Comparison of ENCODE assay signal across 8 cellular contexts in genomic region chr12:6890789-6891624, GRCh38. TPM values are rescaled to one million over a fixed set of nuclear protein-coding genes. Genes with fewer than 3 reads are reported as not detected.
DNase-seq lines count a peak whose midpoint lies in the region; ATAC-seq and TF ChIP-seq lines count a peak whose summit lies in the region.

No MANE protein-coding gene starts in this region.

- 0 out of 4 replicates have a peak, but pooled peaks of 1 of the 2 experiments have one; percentile 16 for TF ChIP-seq EP300 in SK-N-SH (IDR thresholded peaks at IDR 0.05; ENCODE audit: borderline replicate concordance in 1 of 2, low read depth in 1 of 2, low read length in 1 of 2)

- no peaks in the 10 kb centered on the region for H3K36me3 Mint-ChIP-seq in activated naive CD4-positive, alpha-beta T cell treated with anti-CD3 and anti-CD28 coated beads, Interleukin-2, amount 50 U/mL, for 72 hours
- H3K36me3 Mint-ChIP-seq in glutamatergic neuron (ENCODE audit: unreplicated experiment): no peaks in the 10 kb centered on the region
- H3K36me3 Mint-ChIP-seq in osteocyte (ENCODE audit: unreplicated experiment): no peaks in the 10 kb centered on the region

- H4K20me1 ChIP-seq in SK-N-SH (ENCODE audit: insufficient read depth): no peaks in the 10 kb centered on the region

- peak overlapping the region; percentile 62 for H3K4me3 ChIP-seq in GM12864 (ENCODE audit: low read depth, low read length)
- H3K4me3 ChIP-seq in SK-N-SH (ENCODE audit: low read depth in 2 of 2, low read length in 1 of 2): peak overlapping the region; percentile 44 to 63
- peak overlapping the region; percentile 59 for H3K4me3 ChIP-seq in thymus (ENCODE audit: low read length)

- CTCF ChIA-PET in SK-N-SH (lab: Yijun Ruan, JAX): interaction anchor here (0.6 to 4.6 kb wide), 34 partner anchors 9 to 311 kb away, joined by 3 to 122 read pairs (median 4); partner anchors contain the start of genes ENO2, LRRC23, SPSB2 and TPI1

- peak; percentile 58 for TF ChIP-seq RAD21 in SK-N-SH (IDR thresholded peaks at IDR 0.05; ENCODE audit: low read length)

- 11% methylated on average over 25 of the region's 67 CpGs for WGBS in SK-N-SH (ENCODE audit: low lambda C conversion rate)
- WGBS in thymus: 3% methylated on average over 67 of the region's 67 CpGs

- peak; percentile 83 for DNase-seq in GM12864 (ENCODE audit: low read depth)
- peak; percentile 94 for DNase-seq in NCI-H1092 (lab: John Stamatoyannopoulos, UW)
- DNase-seq in SK-N-SH: peak; percentile 98
- peak; percentile 99 for DNase-seq in activated naive CD4-positive, alpha-beta T cell treated with anti-CD3 and anti-CD28 coated beads, Interleukin-2, amount 50 U/mL, for 72 hours (ENCODE audit: low spot score in 2 of 2)
- DNase-seq in glutamatergic neuron: peak; percentile 100
- peak; percentile 100 for DNase-seq in osteocyte (ENCODE audit: extremely low spot score, unreplicated experiment)

- peaks cover 16% of the 10 kb centered on the region for H3F3A ChIP-seq in SK-N-SH (replicated peaks; ENCODE audit: insufficient read depth)

- H3K9me2 ChIP-seq in SK-N-SH: no peaks in the 10 kb centered on the region

- peak overlapping the region; percentile 89 to 96 for H3K27ac ChIP-seq in SK-N-SH (ENCODE audit: low read depth in 2 of 2, low read length in 1 of 2)
- peak overlapping the region; percentile 96 for H3K27ac ChIP-seq in thymus (ENCODE audit: low read depth)

- peak; percentile 77 for TF ChIP-seq CTCF in GM12864 (IDR thresholded peaks at IDR 0.05; ENCODE audit: low read depth, low read length, missing control alignments)
- TF ChIP-seq CTCF in SK-N-SH (IDR thresholded peaks at IDR 0.05): peak; percentile 79
- TF ChIP-seq CTCF in glutamatergic neuron (IDR thresholded peaks at IDR 0.05; ENCODE audit: partially characterized antibody, unreplicated experiment): peak; percentile 78
- peak; percentile 97 for TF ChIP-seq CTCF in osteocyte (IDR thresholded peaks at IDR 0.05)

- peak overlapping the region; percentile 86 for H3K4me3 Mint-ChIP-seq in glutamatergic neuron (ENCODE audit: unreplicated experiment)
- H3K4me3 Mint-ChIP-seq in osteocyte (ENCODE audit: unreplicated experiment): peak overlapping the region; percentile 75

- no peaks in the 10 kb centered on the region for H3K9me3 Mint-ChIP-seq in activated naive CD4-positive, alpha-beta T cell treated with anti-CD3 and anti-CD28 coated beads, Interleukin-2, amount 50 U/mL, for 72 hours
- H3K9me3 Mint-ChIP-seq in glutamatergic neuron (ENCODE audit: unreplicated experiment) (peaks cover 4% of the 10 kb centered on the region), osteocyte (ENCODE audit: unreplicated experiment) (no peaks in the 10 kb centered on the region)

- peak overlapping the region; percentile 89 to 90 for H3K27ac Mint-ChIP-seq in activated naive CD4-positive, alpha-beta T cell treated with anti-CD3 and anti-CD28 coated beads, Interleukin-2, amount 50 U/mL, for 72 hours
- H3K27ac Mint-ChIP-seq in glutamatergic neuron (ENCODE audit: unreplicated experiment) (peak overlapping the region; percentile 95), osteocyte (ENCODE audit: unreplicated experiment) (peak overlapping the region; percentile 98)

- peak overlapping the region; percentile 98 for H2AFZ ChIP-seq in SK-N-SH (ENCODE audit: low read depth)

- H3K27me3 Mint-ChIP-seq in glutamatergic neuron (ENCODE audit: unreplicated experiment) (peaks cover 9% of the 10 kb centered on the region), osteocyte (ENCODE audit: unreplicated experiment) (no peaks in the 10 kb centered on the region)

- H3K27me3 ChIP-seq in SK-N-SH (ENCODE audit: insufficient read depth): no peaks in the 10 kb centered on the region
- no peaks in the 10 kb centered on the region for H3K27me3 ChIP-seq in thymus (ENCODE audit: control insufficient read depth, insufficient read depth)

- H3K79me2 ChIP-seq in SK-N-SH (ENCODE audit: insufficient read depth): no peaks in the 10 kb centered on the region

- H3K4me1 ChIP-seq in SK-N-SH (ENCODE audit: control insufficient read depth in 1 of 2, insufficient read depth in 2 of 2, low read depth in 1 of 2, low read length in 1 of 2) (peaks cover 6 to 9% of the 10 kb centered on the region in 2 experiments; a peak in 3 of 4 replicates), thymus (ENCODE audit: control insufficient read depth, insufficient read depth, low read length) (peaks cover 8% of the 10 kb centered on the region)

- no peaks in the 10 kb centered on the region for H3K9me3 ChIP-seq in SK-N-SH
- no peaks in the 10 kb centered on the region for H3K9me3 ChIP-seq in thymus (ENCODE audit: control insufficient read depth)

- H3K4me1 Mint-ChIP-seq in glutamatergic neuron (ENCODE audit: low read depth, unreplicated experiment) (no peaks in the 10 kb centered on the region), osteocyte (ENCODE audit: unreplicated experiment) (peaks cover 16% of the 10 kb centered on the region)

- POLR2A ChIA-PET in SK-N-SH (lab: Yijun Ruan, JAX): interaction anchor here (0.7 to 1.7 kb wide), 16 partner anchors 9 to 202 kb away, joined by 3 to 24 read pairs (median 4); partner anchors contain the start of genes C12orf57, ENO2, LRRC23 and P3H3

- H3K9ac ChIP-seq in SK-N-SH: peak overlapping the region; percentile 78

- H3K36me3 ChIP-seq in SK-N-SH (replicated peaks in 1 of 2; ENCODE audit: control insufficient read depth in 1 of 2, insufficient read depth in 2 of 2, low read length in 1 of 2): no peaks in the 10 kb centered on the region
- no peaks in the 10 kb centered on the region for H3K36me3 ChIP-seq in thymus (ENCODE audit: control insufficient read depth, insufficient read depth)

- peak; percentile 91 for ATAC-seq in HG02610 (IDR thresholded peaks at IDR 0.05; ENCODE audit: unreplicated experiment)
- peak; percentile 95 to 96 for ATAC-seq in activated naive CD4-positive, alpha-beta T cell treated with anti-CD3 and anti-CD28 coated beads, Interleukin-2, amount 50 U/mL, for 72 hours

- peak overlapping the region; percentile 87 for H3K4me2 ChIP-seq in SK-N-SH

TF ChIP-seq in SK-N-SH, 30 proteins besides CTCF, POLR2A, EP300 and RAD21 (continues in another document):
- TF ChIP-seq CHD2 (IDR thresholded peaks at IDR 0.05; ENCODE audit: low read length, partially characterized antibody) (peak; percentile 64), NFIC (IDR thresholded peaks at IDR 0.05; ENCODE audit: borderline replicate concordance) (no peak), FOXM1 (IDR thresholded peaks at IDR 0.05; ENCODE audit: low read depth) (no peak), RXRA (IDR thresholded peaks at IDR 0.05; ENCODE audit: borderline replicate concordance, low read depth) (no peak)

RNA-seq across cellular contexts. Expression of gene LRRC23, which starts 13.6 kb away (rescaled TPM):
- polyA plus RNA-seq in SK-N-SH (2012; rRNA removed) (11.9 TPM in 2 replicates), thymus (11.5 TPM)
- polyA plus RNA-seq in SK-N-SH (2012; cell fraction: cytosol; rRNA removed): 11.5 and 12.0 TPM in 2 replicates
- polyA plus RNA-seq in SK-N-SH (2012; cell fraction: nucleus; rRNA removed): 12.7 and 17.7 TPM in 2 replicates
- 10 to 100 TPM in 1 of 2 donors, 1 to 10 TPM in 1; 4.0 to 10.7 TPM for total RNA-seq in activated naive CD4-positive, alpha-beta T cell treated with anti-CD3 and anti-CD28 coated beads, Interleukin-2, amount 50 U/mL, for 72 hours
- total RNA-seq in glutamatergic neuron (ENCODE audit: unreplicated experiment) (2.6 TPM), osteocyte (9.0 and 11.3 TPM in 2 replicates)

RNA-seq across cellular contexts. Expression of gene SPSB2, which starts 17.9 kb away (rescaled TPM):
- polyA plus RNA-seq in SK-N-SH (2012; rRNA removed) (16.9 and 19.6 TPM in 2 replicates), thymus (14.9 TPM)
- 9.4 and 14.5 TPM in 2 replicates for polyA plus RNA-seq in SK-N-SH (2012; cell fraction: cytosol; rRNA removed)
- polyA plus RNA-seq in SK-N-SH (2012; cell fraction: nucleus; rRNA removed): 19.3 and 25.6 TPM in 2 replicates
- total RNA-seq in activated naive CD4-positive, alpha-beta T cell treated with anti-CD3 and anti-CD28 coated beads, Interleukin-2, amount 50 U/mL, for 72 hours: 10 to 100 TPM in 1 of 2 donors, 1 to 10 TPM in 1; 1.4 to 11.7 TPM
- total RNA-seq in glutamatergic neuron (ENCODE audit: unreplicated experiment) (4.3 TPM), osteocyte (9.2 and 11.5 TPM in 2 replicates)

RNA-seq across cellular contexts. Expression of gene ENO2, which starts 23.4 kb away (rescaled TPM):
- polyA plus RNA-seq in SK-N-SH (2012; rRNA removed) (50.6 and 56.9 TPM in 2 replicates), thymus (29.3 TPM)
- polyA plus RNA-seq in SK-N-SH (2012; cell fraction: cytosol; rRNA removed): 39.1 and 43.0 TPM in 2 replicates
- 190 and 231 TPM in 2 replicates for polyA plus RNA-seq in SK-N-SH (2012; cell fraction: nucleus; rRNA removed)
- 100 to 1,000 TPM; 264 to 314 TPM for total RNA-seq in activated naive CD4-positive, alpha-beta T cell treated with anti-CD3 and anti-CD28 coated beads, Interleukin-2, amount 50 U/mL, for 72 hours
- total RNA-seq in glutamatergic neuron (ENCODE audit: unreplicated experiment) (182 TPM), osteocyte (21.5 and 24.1 TPM in 2 replicates)

RNA-seq across cellular contexts. Expression of gene TPI1, which starts 23.7 kb away (rescaled TPM):
- 1,175 and 1,316 TPM in 2 replicates for polyA plus RNA-seq in SK-N-SH (2012; rRNA removed)
- 1,053 and 1,239 TPM in 2 replicates for polyA plus RNA-seq in SK-N-SH (2012; cell fraction: cytosol; rRNA removed)
- 674 and 733 TPM in 2 replicates for polyA plus RNA-seq in SK-N-SH (2012; cell fraction: nucleus; rRNA removed)
- total RNA-seq in activated naive CD4-positive, alpha-beta T cell treated with anti-CD3 and anti-CD28 coated beads, Interleukin-2, amount 50 U/mL, for 72 hours: 1,000 to 10,000 TPM in 1 of 2 donors, 100 to 1,000 TPM in 1; 694 to 1,875 TPM
- 663 TPM for total RNA-seq in glutamatergic neuron (ENCODE audit: unreplicated experiment)
- 408 and 415 TPM in 2 replicates for total RNA-seq in osteocyte
- 282 TPM for polyA plus RNA-seq in thymus

RNA-seq across cellular contexts. Expression of gene ATN1, which starts 36.8 kb away (rescaled TPM):
- 18.5 and 29.3 TPM in 2 replicates for polyA plus RNA-seq in SK-N-SH (2012; rRNA removed)
- 13.8 and 20.9 TPM in 2 replicates for polyA plus RNA-seq in SK-N-SH (2012; cell fraction: cytosol; rRNA removed)
- polyA plus RNA-seq in SK-N-SH (2012; cell fraction: nucleus; rRNA removed): 79.0 and 104 TPM in 2 replicates
- 10 to 100 TPM; 29.9 to 73.5 TPM for total RNA-seq in activated naive CD4-positive, alpha-beta T cell treated with anti-CD3 and anti-CD28 coated beads, Interleukin-2, amount 50 U/mL, for 72 hours
- 94.6 TPM for total RNA-seq in glutamatergic neuron (ENCODE audit: unreplicated experiment)
- 117 and 123 TPM in 2 replicates for total RNA-seq in osteocyte
- polyA plus RNA-seq in thymus: 30.3 TPM

Comparison
In these comparisons a context has a peak if more than half of its experiments do, and no peak if none do; other contexts are left out.
1. Peak in every context shown above with its lines: DNase-seq, ATAC-seq, H3K4me3 ChIP-seq and H3K27ac ChIP-seq.